ENCODE assay signal across 15 cellular contexts in genomic region chr2:28002181-28002580, GRCh38.
A peak's percentile ranks its signal among the peaks of the same experiment; 100 is the strongest.
DNase-seq lines count a peak whose midpoint lies in the region; ATAC-seq, FAIRE-seq and TF ChIP-seq lines count a peak whose summit lies in the region.
"Had no signal": no experiment of that assay in that cellular context is flagged by ENCODE, and none has a peak within 500 bp of the region (broad histone marks: within the 10 kb centered on the region; RNA-seq: fewer than 3 reads in every experiment).

No MANE protein-coding gene starts in this region.

- TF ChIP-seq POLR2A in H54 (IDR thresholded peaks at IDR 0.05; ENCODE audit: low read depth, low read length) = no peak

- H3K9me3 Mint-ChIP-seq in glutamatergic neuron (ENCODE audit: unreplicated experiment) = no peaks in the 10 kb centered on the region
- H3K9me3 Mint-ChIP-seq in HFFc6 = no peaks in the 10 kb centered on the region
- H3K9me3 Mint-ChIP-seq: CD4-positive, alpha-beta memory T cell had no signal

- DNase-seq in H54 (ENCODE audit: insufficient read length, low spot score) = no peak
- peak; percentile 14 for DNase-seq in RPMI7951 (ENCODE audit: low read depth)
- no peak for DNase-seq in glutamatergic neuron
- DNase-seq in HFFc6 = no peak
- DNase-seq: BE2C; CD4-positive, alpha-beta memory T cell; DND-41; GDM1; GM23248; H7 had no signal

- H3K27ac Mint-ChIP-seq in glutamatergic neuron (ENCODE audit: unreplicated experiment) (peak overlapping the region; percentile 15), HFFc6 (no peak overlapping the region)
- H3K27ac Mint-ChIP-seq: CD4-positive, alpha-beta memory T cell had no signal

- H3K4me3 Mint-ChIP-seq in glutamatergic neuron (ENCODE audit: unreplicated experiment) (peak overlapping the region; percentile 48), HFFc6 (no peak overlapping the region)
- H3K4me3 Mint-ChIP-seq: CD4-positive, alpha-beta memory T cell had no signal

- peaks cover 4% of the 10 kb centered on the region for H3K36me3 Mint-ChIP-seq in glutamatergic neuron (ENCODE audit: unreplicated experiment)
- H3K36me3 Mint-ChIP-seq in HFFc6 (ENCODE audit: low read depth) = peaks cover 23% of the 10 kb centered on the region

- H3K4me1 Mint-ChIP-seq in glutamatergic neuron (ENCODE audit: low read depth, unreplicated experiment) (peaks cover 10% of the 10 kb centered on the region), HFFc6 (ENCODE audit: low read depth) (peaks cover 23% of the 10 kb centered on the region)

- TF ChIP-seq CTCF in glutamatergic neuron (IDR thresholded peaks at IDR 0.05; ENCODE audit: partially characterized antibody, unreplicated experiment) (no peak), HFFc6 (IDR thresholded peaks at IDR 0.05) (no peak)

- no peak for ATAC-seq in GM21576 (IDR thresholded peaks at IDR 0.05; ENCODE audit: unreplicated experiment)
- ATAC-seq in GM21529 (IDR thresholded peaks at IDR 0.05; ENCODE audit: unreplicated experiment) = no peak

- FAIRE-seq in H54 (lab: Jason Lieb, UNC) (peak; percentile 6), endometrium (lab: Jason Lieb, UNC) (peak; percentile 86)
- FAIRE-seq: A204.1, GM12892 had no signal

- H3K27me3 Mint-ChIP-seq in glutamatergic neuron (ENCODE audit: unreplicated experiment) = no peaks in the 10 kb centered on the region
- no peaks in the 10 kb centered on the region for H3K27me3 Mint-ChIP-seq in HFFc6 (ENCODE audit: insufficient read depth)
- H3K27me3 Mint-ChIP-seq: CD4-positive, alpha-beta memory T cell had no signal
